ENCODE assay signal across 8 cellular contexts in the genomic region with DNA sequence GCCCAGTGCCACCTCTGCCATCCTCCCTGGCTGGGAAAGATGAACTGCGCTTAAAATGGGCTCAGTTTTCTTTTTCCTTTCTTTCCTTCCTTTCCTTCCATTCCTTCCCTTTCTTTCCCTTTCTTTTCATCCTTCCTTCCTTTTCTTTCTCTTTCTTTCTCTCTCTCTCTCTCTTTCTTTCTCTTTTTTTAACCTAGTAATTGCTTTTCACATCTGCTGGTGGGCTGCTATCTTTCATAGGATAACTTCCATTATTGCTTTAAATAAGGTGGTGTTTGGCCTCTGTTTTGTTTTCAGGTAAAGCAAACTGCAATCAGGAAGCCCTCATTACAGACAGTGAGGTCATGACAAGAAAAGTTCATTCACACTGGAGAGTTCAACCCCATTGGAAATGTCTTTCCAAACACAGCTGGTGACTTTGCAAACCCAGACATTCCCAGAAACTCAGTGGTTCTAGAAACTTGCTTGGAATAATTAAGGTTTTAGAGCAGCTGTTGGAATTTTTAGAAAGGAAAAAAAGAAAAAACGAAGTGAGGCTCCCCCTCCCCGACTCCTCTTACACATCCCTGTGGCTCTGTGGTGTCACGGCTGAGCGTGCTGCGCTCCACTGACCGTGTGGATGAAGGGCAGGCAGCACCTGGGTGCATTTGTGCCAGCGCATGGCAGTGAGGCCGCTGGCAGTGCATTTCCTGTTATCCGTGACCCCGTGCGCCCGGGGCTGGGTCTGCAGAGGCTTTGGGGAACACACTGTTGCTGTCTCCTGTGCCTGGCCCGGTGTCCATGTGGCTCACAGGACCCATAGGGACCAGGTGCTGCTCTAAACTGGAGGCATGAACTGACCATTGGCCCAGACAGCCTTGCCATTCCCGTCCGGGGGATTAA.
DNase-seq lines count a peak whose midpoint lies in the region; ATAC-seq, FAIRE-seq and TF ChIP-seq lines count a peak whose summit lies in the region.

No MANE protein-coding gene starts in this region.

- CTCF ChIA-PET in endothelial cell of umbilical vein (lab: Charles Lee), result interaction anchor here (0.6 to 5.1 kb wide), 22 partner anchors 10 to 252 kb away, joined by 3 to 47 read pairs (median 5); partner anchors contain the start of gene MBP

- no TSS peak for BruUV-seq in endothelial cell of umbilical vein (replicated peaks; lab: Mats Ljungman, UMichigan)

- H4K20me1 ChIP-seq in endothelial cell of umbilical vein (replicated peaks; ENCODE audit: control insufficient read depth, extremely low read depth, insufficient read depth, low read length), result no peaks in the 10 kb centered on the region

- no peaks in the 10 kb centered on the region for H3K9me3 ChIP-seq in endothelial cell of umbilical vein (replicated peaks; ENCODE audit: control insufficient read depth, insufficient read depth, low read length)

- peak overlapping the region; percentile 2 for H3K9ac ChIP-seq in endothelial cell of umbilical vein (replicated peaks; ENCODE audit: extremely low read depth, insufficient read depth, low read length)

- no peaks in the 10 kb centered on the region for H3K9me1 ChIP-seq in endothelial cell of umbilical vein (replicated peaks; ENCODE audit: control insufficient read depth, extremely low read depth, insufficient read depth, low read length)

- peaks cover 22% of the 10 kb centered on the region for H3K4me1 ChIP-seq in endothelial cell of umbilical vein (ENCODE audit: control insufficient read depth, extremely low read depth, insufficient read depth, low read length)

- no peak for TF ChIP-seq POLR2A in endothelial cell of umbilical vein (IDR thresholded peaks at IDR 0.05; ENCODE audit: low read depth, low read length)

- H3K4me3 ChIP-seq in GM06990 (replicated peaks; ENCODE audit: low read depth, low read length) (peak overlapping the region; percentile 12; the same call in 1 of the 2 replicates), endothelial cell of umbilical vein (replicated peaks in 1 of 3; ENCODE audit: insufficient read depth in 1 of 3, low read depth in 1 of 3, low read length in 3 of 3) (no peak overlapping the region)

- H3K4me2 ChIP-seq in endothelial cell of umbilical vein (ENCODE audit: insufficient read depth, low read length), result peak overlapping the region; percentile 63

- H3K36me3 ChIP-seq in GM06990 (ENCODE audit: control insufficient read depth, insufficient read depth, low read length), result peaks cover 11% of the 10 kb centered on the region
- no peaks in the 10 kb centered on the region for H3K36me3 ChIP-seq in endothelial cell of umbilical vein (ENCODE audit: control insufficient read depth in 2 of 2, extremely low read depth in 1 of 2, insufficient read depth in 2 of 2, low read length in 2 of 2)

- peak overlapping the region; percentile 65 for H2AFZ ChIP-seq in endothelial cell of umbilical vein (ENCODE audit: low read depth, low read length)

- no peaks in the 10 kb centered on the region for H3K9me3 Mint-ChIP-seq in progenitor cell of endocrine pancreas (ENCODE audit: low read depth)

- no peaks in the 10 kb centered on the region for H3K27me3 ChIP-seq in GM06990 (replicated peaks; ENCODE audit: control insufficient read depth, insufficient read depth, low read length)
- H3K27me3 ChIP-seq in endothelial cell of umbilical vein (ENCODE audit: control insufficient read depth in 2 of 2, insufficient read depth in 2 of 2, low read length in 2 of 2), result no peaks in the 10 kb centered on the region

- no peak for ATAC-seq in GM19328 (IDR thresholded peaks at IDR 0.05; ENCODE audit: unreplicated experiment)

- intact Hi-C loops in endothelial cell of umbilical vein (cut with micrococcal nuclease), result loop anchor here (1.0 to 5.0 kb wide), 6 partner anchors 12 to 253 kb away; partner anchors contain the start of gene MBP

- H3K4me1 Mint-ChIP-seq in progenitor cell of endocrine pancreas (ENCODE audit: low read depth), result peaks cover 35% of the 10 kb centered on the region

- dilution Hi-C loops in endothelial cell of umbilical vein (cut with MboI; ENCODE audit: extremely low pct_ligation_motif_present, low sequenced_read_pairs), result no loop called here

- H3K4me3 Mint-ChIP-seq in progenitor cell of endocrine pancreas (ENCODE audit: low read depth), result no peak overlapping the region

- peaks cover 8% of the 10 kb centered on the region for H3K36me3 Mint-ChIP-seq in progenitor cell of endocrine pancreas (ENCODE audit: insufficient read depth)

- H3K79me2 ChIP-seq in endothelial cell of umbilical vein (ENCODE audit: control insufficient read depth, insufficient read depth, low read length), result no peaks in the 10 kb centered on the region

- peak overlapping the region; percentile 89 for H3K27ac Mint-ChIP-seq in progenitor cell of endocrine pancreas

- H3K27me3 Mint-ChIP-seq in progenitor cell of endocrine pancreas, result no peaks in the 10 kb centered on the region

- FAIRE-seq in endothelial cell of umbilical vein (lab: Jason Lieb, UNC), result no peak

- TF ChIP-seq CTCF in GM06990 (IDR thresholded peaks at IDR 0.05; ENCODE audit: insufficient read depth, low read length, poor library complexity, severe bottlenecking) (no peak), endothelial cell of umbilical vein (IDR thresholded peaks at IDR 0.05; ENCODE audit: extremely low read depth in 1 of 2, insufficient read depth in 1 of 2, low read depth in 1 of 2, low read length in 2 of 2) (no peak), progenitor cell of endocrine pancreas (IDR thresholded peaks at IDR 0.05; ENCODE audit: unreplicated experiment) (no peak)

- peak overlapping the region; percentile 37 for H3K27ac ChIP-seq in endothelial cell of umbilical vein (ENCODE audit: insufficient read depth, low read depth, low read length)

- POLR2A ChIA-PET in endothelial cell of umbilical vein (lab: Charles Lee), result no interaction called here

- DNase-seq in GM06990 (ENCODE audit: extremely low read depth, insufficient read length), result no peak
- DNase-seq in NCI-H69 (lab: John Stamatoyannopoulos, UW), result peak; percentile 72
- no peak for DNase-seq in endothelial cell of umbilical vein (ENCODE audit: low read depth, low spot score)
- DNase-seq in progenitor cell of endocrine pancreas (ENCODE audit: low spot score, unreplicated experiment), result no peak
- no peak for DNase-seq in D341Med (ENCODE audit: low spot score)
- DNase-seq in DMS53 treated with DMSO at 0.1 percent for 48 hours (lab: John Stamatoyannopoulos, UW; ENCODE audit: unreplicated experiment), result no peak
- no peak for DNase-seq in NOMO-1 treated with DMSO at 0.1 percent for 48 hours (lab: John Stamatoyannopoulos, UW; ENCODE audit: unreplicated experiment)

TF ChIP-seq in endothelial cell of umbilical vein, 7 proteins besides CTCF, POLR2A, EP300 and RAD21:
- TF ChIP-seq MYC (IDR thresholded peaks at IDR 0.05; ENCODE audit: low read depth, low read length) (no peak), JUN (IDR thresholded peaks at IDR 0.05; ENCODE audit: borderline replicate concordance, insufficient read depth, insufficient read length, low read depth) (no peak), GATA2 (IDR thresholded peaks at IDR 0.05; ENCODE audit: insufficient read depth, insufficient read length, low read depth, low read length) (no peak), FOS (IDR thresholded peaks at IDR 0.05; ENCODE audit: borderline replicate concordance, insufficient read depth, low read length) (no peak), POLR2AphosphoS5 (IDR thresholded peaks at IDR 0.05; ENCODE audit: insufficient read depth, low read depth, low read length) (no peak), EZH2 (IDR thresholded peaks at IDR 0.05; ENCODE audit: borderline replicate concordance, low read depth, low read length, severe bottlenecking) (no peak), MAX (IDR thresholded peaks at IDR 0.05; ENCODE audit: insufficient read depth, insufficient read length) (no peak)
